ENCODE assay signal across 2 cellular contexts in genomic region chr17:36938566-36939058, GRCh38.
TF ChIP-seq lines count a peak whose summit lies in the region.

No MANE protein-coding gene starts in this region.

TF ChIP-seq in SK-N-SH treated with all-trans-retinoic acid at 6 μM for 48 hours, 23 proteins besides CTCF, POLR2A, EP300 and RAD21 (continued from another document):
- no peak for TF ChIP-seq TSHZ2 (CRISPR knock-in tag; IDR thresholded peaks at IDR 0.05)
- TF ChIP-seq CSDC2 (CRISPR knock-in tag; IDR thresholded peaks at IDR 0.05) = no peak
- TF ChIP-seq ZNF565 (CRISPR knock-in tag; conservative IDR thresholded peaks at IDR 0.05; ENCODE audit: low read depth) = no peak
- no peak for TF ChIP-seq CSRNP3 (CRISPR knock-in tag; IDR thresholded peaks at IDR 0.05)
- TF ChIP-seq ZNF70 (CRISPR knock-in tag; IDR thresholded peaks at IDR 0.05) = no peak
- no peak for TF ChIP-seq RARB (CRISPR knock-in tag; IDR thresholded peaks at IDR 0.05)
- no peak for TF ChIP-seq ZFP3 (CRISPR knock-in tag; IDR thresholded peaks at IDR 0.05)
TF ChIP-seq in SK-N-SH treated with all-trans-retinoic acid at 6 μM for 48 hours: peak in this region for 0.

TF ChIP-seq in IMR-90, 13 proteins besides CTCF, POLR2A, EP300 and RAD21 (continued from another document):
- no peak for TF ChIP-seq RFX5 (IDR thresholded peaks at IDR 0.05; ENCODE audit: low read depth, low read length)
- no peak for TF ChIP-seq RCOR1 (IDR thresholded peaks at IDR 0.05; ENCODE audit: insufficient replicate concordance, low read length)
- TF ChIP-seq ELK1 (IDR thresholded peaks at IDR 0.05; ENCODE audit: borderline replicate concordance, low read depth, low read length) = no peak
- TF ChIP-seq MAFK (IDR thresholded peaks at IDR 0.05; ENCODE audit: low read depth, low read length) = no peak
- no peak for TF ChIP-seq CHD1 (IDR thresholded peaks at IDR 0.05; ENCODE audit: low read depth, low read length)
- no peak for TF ChIP-seq MXI1 (IDR thresholded peaks at IDR 0.05; ENCODE audit: borderline replicate concordance, low read depth, low read length)
